9 cellular contexts compared by ENCODE assay signal in the genomic region with DNA sequence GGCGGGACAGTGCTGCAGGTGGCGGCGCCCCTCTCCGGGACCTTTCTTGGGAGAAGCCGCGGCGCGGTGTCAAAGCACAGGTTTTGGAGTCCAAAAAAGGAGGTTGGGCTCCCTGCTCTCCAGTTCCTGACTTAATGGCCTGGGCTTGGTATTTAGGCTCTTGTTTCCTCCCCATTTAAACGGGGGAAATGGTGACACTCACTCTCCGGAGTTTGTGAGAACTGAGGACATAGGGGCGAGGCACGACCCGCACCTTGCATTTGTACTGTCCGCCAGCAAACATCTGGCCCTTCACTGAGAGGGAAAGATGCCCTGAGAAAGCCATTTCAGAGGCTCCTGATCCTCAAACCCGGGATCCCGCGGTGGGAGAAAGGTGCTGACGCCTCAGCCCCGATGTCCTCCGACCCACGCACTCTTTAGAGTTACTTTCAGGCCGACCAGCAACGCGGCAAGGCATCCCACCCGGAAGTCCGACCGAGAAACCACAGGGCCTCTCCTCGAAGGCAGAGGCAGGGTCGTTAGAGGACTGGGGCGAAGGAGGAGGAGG. TPM values are rescaled to one million over a fixed set of nuclear protein-coding genes. Genes with fewer than 3 reads are reported as not detected.
A peak's percentile ranks its signal among the peaks of the same experiment; 100 is the strongest.
DNase-seq lines count a peak whose midpoint lies in the region; ATAC-seq and TF ChIP-seq lines count a peak whose summit lies in the region.
"Had no signal": no experiment of that assay in that cellular context is flagged by ENCODE, and none has a peak within 500 bp of the region (broad histone marks: within the 10 kb centered on the region; RNA-seq: fewer than 3 reads in every experiment).

No MANE protein-coding gene starts in this region.

- TF ChIP-seq EP300 in gastroesophageal sphincter (IDR thresholded peaks at IDR 0.05), result no peak

- no peak overlapping the region for H3K27ac Mint-ChIP-seq in progenitor cell of endocrine pancreas

- peaks cover 0 to 40% (median 9%) of the 10 kb centered on the region in 3 donors for H3K4me1 ChIP-seq in gastroesophageal sphincter

- peak overlapping the region; percentile 34 to 81 for H3K4me3 ChIP-seq in gastroesophageal sphincter

- peaks cover 6% of the 10 kb centered on the region for H3K36me3 Mint-ChIP-seq in progenitor cell of endocrine pancreas (ENCODE audit: insufficient read depth)

- H3K27ac ChIP-seq in gastroesophageal sphincter, result peak overlapping the region; percentile 94 to 98 (median 95)

- H3K4me3 Mint-ChIP-seq in progenitor cell of endocrine pancreas (ENCODE audit: low read depth), result no peak overlapping the region

- no peaks in the 10 kb centered on the region for H3K27me3 ChIP-seq in gastroesophageal sphincter

- H3K27me3 Mint-ChIP-seq in progenitor cell of endocrine pancreas, result no peaks in the 10 kb centered on the region

- TF ChIP-seq POLR2A in gastroesophageal sphincter (IDR thresholded peaks at IDR 0.05), result no peak

- DNase-seq in activated CD4-positive, CD25-positive, alpha-beta regulatory T cell (lab: John Stamatoyannopoulos, UW), result peak in 3 of 4 experiments; percentile 14 to 33 (median 14)
- DNase-seq in activated CD4-positive, alpha-beta T cell treated with anti-CD3 and anti-CD28 coated beads, Interleukin-2, amount 50 U/mL, for 48 hours, result peak; percentile 58 to 67
- DNase-seq in progenitor cell of endocrine pancreas (ENCODE audit: low spot score, unreplicated experiment), result peak; percentile 23
- DNase-seq in hepatic stellate cell (ENCODE audit: low spot score), result no peak
- DNase-seq in epidermal melanocyte (ENCODE audit: insufficient read length, low spot score), result no peak

- no peak for ATAC-seq in activated CD4-positive, CD25-positive, alpha-beta regulatory T cell treated with anti-CD3 and anti-CD28 coated beads, Interleukin-2, amount 50 U/mL, for 24 hours
- ATAC-seq in gastroesophageal sphincter, result peak; percentile 2
- ATAC-seq in HG03439 (IDR thresholded peaks at IDR 0.05; ENCODE audit: unreplicated experiment), result no peak

- H3K9me3 Mint-ChIP-seq in progenitor cell of endocrine pancreas (ENCODE audit: low read depth), result peaks cover 3% of the 10 kb centered on the region

- 9 to 57% methylated on average over 1 to 10 of the region's 30 CpGs for WGBS in gastroesophageal sphincter (ENCODE audit: low coverage in 1 of 2), 2 donors

- peaks cover 0 to 8% of the 10 kb centered on the region in 2 donors for H3K36me3 ChIP-seq in gastroesophageal sphincter

- peaks cover 11% of the 10 kb centered on the region for H3K4me1 Mint-ChIP-seq in progenitor cell of endocrine pancreas (ENCODE audit: low read depth)

- TF ChIP-seq CTCF in gastroesophageal sphincter (IDR thresholded peaks at IDR 0.05), result no peak
- no peak for TF ChIP-seq CTCF in progenitor cell of endocrine pancreas (IDR thresholded peaks at IDR 0.05; ENCODE audit: unreplicated experiment)

- no peaks in the 10 kb centered on the region for H3K9me3 ChIP-seq in gastroesophageal sphincter

RNA-seq across cellular contexts. Expression of a gene that starts 2.9 kb away (rescaled TPM):
- total RNA-seq in gastroesophageal sphincter, result 10 to 100 TPM; 26.6 to 46.8 (median 39.3) TPM
- 55.8 and 60.3 TPM in 2 replicates for total RNA-seq in progenitor cell of endocrine pancreas

RNA-seq across cellular contexts. Expression of a gene that starts 9.6 kb away (rescaled TPM):
- total RNA-seq in gastroesophageal sphincter (not detected), progenitor cell of endocrine pancreas (not detected in 2 replicates)
- total RNA-seq: subcutaneous adipose tissue had no signal

RNA-seq across cellular contexts. Expression of a gene that starts 10.4 kb away (rescaled TPM):
- 10 to 100 TPM; 23.3 to 31.6 (median 27.8) TPM for total RNA-seq in gastroesophageal sphincter
- total RNA-seq in progenitor cell of endocrine pancreas, result 39.3 and 45.3 TPM in 2 replicates

RNA-seq across cellular contexts. Expression of a gene that starts 37.0 kb away (rescaled TPM):
- 10 to 100 TPM; 33.2 to 72.3 (median 57.2) TPM for total RNA-seq in gastroesophageal sphincter
- 120 and 130 TPM in 2 replicates for total RNA-seq in progenitor cell of endocrine pancreas

RNA-seq across cellular contexts. Expression of a gene that starts 38.5 kb away (rescaled TPM):
- total RNA-seq in gastroesophageal sphincter (100 to 1,000 TPM in 1 of 4 donors, 10 to 100 TPM in 3; 66.9 to 144 (median 80.2) TPM), progenitor cell of endocrine pancreas (140 and 180 TPM in 2 replicates)

Comparison
In these comparisons a context has a peak if more than half of its experiments do, and no peak if none do; other contexts are left out.
1. DNase-seq: peak in activated CD4-positive, CD25-positive, alpha-beta regulatory T cell (3 of 4), activated CD4-positive, alpha-beta T cell treated with anti-CD3 and anti-CD28 coated beads, Interleukin-2, amount 50 U/mL, for 48 hours (2 of 2) and progenitor cell of endocrine pancreas (single experiment); none in hepatic stellate cell (single experiment) and epidermal melanocyte (single experiment).